In genomic region chr1:100308777-100309176, GRCh38 we compare ENCODE assay signal across 14 cellular contexts. TPM values are rescaled to one million over a fixed set of nuclear protein-coding genes. Genes with fewer than 3 reads are reported as not detected.
DNase-seq lines count a peak whose midpoint lies in the region; ATAC-seq and TF ChIP-seq lines count a peak whose summit lies in the region.
"Had no signal": no experiment of that assay in that cellular context is flagged by ENCODE, and none has a peak within 500 bp of the region (broad histone marks: within the 10 kb centered on the region; RNA-seq: fewer than 3 reads in every experiment).

No MANE protein-coding gene starts in this region.

- peaks cover 5% of the 10 kb centered on the region for H3K4me1 ChIP-seq in GM23248 (ENCODE audit: insufficient read depth)
- H3K4me1 ChIP-seq in PC-3 (ENCODE audit: insufficient read depth, low read length), result no peaks in the 10 kb centered on the region; the same call in 1 of the 2 replicates
- no peaks in the 10 kb centered on the region for H3K4me1 ChIP-seq in right lobe of liver
- H3K4me1 ChIP-seq: BLaER1 had no signal

- H2AFZ ChIP-seq in GM23248, result no peak overlapping the region
- no peak overlapping the region for H2AFZ ChIP-seq in PC-3 (ENCODE audit: low read length)

- peak; percentile 88 for ATAC-seq in PC-3
- no peak for ATAC-seq in right lobe of liver
- no peak for ATAC-seq in Right ventricle myocardium inferior
- no peak for ATAC-seq in HG03457 (IDR thresholded peaks at IDR 0.05; ENCODE audit: unreplicated experiment)
- ATAC-seq in HG03571 (IDR thresholded peaks at IDR 0.05; ENCODE audit: unreplicated experiment), result no peak

- intact Hi-C loops in PC-3 (cut with micrococcal nuclease) (loop anchor here (5.0 kb wide), 1 partner anchor 44 kb away; the partner anchor contains the start of gene CDC14A), right lobe of liver (cut with DNase I) (no loop called here), Right ventricle myocardium inferior (cut with DNase I) (no loop called here)

- H3K9ac ChIP-seq in GM23248, result no peak overlapping the region
- no peak overlapping the region for H3K9ac ChIP-seq in PC-3 (ENCODE audit: low read length)
- H3K9ac ChIP-seq: BLaER1, KMS-11 had no signal

- CTCF ChIA-PET in PC-3 (lab: Charles Lee), result no interaction called here

- peak; percentile 29 for DNase-seq in EL
- peak; percentile 87 for DNase-seq in GM23248
- peak; percentile 55 for DNase-seq in PC-3
- peak; percentile 31 for DNase-seq in fibroblast of peridontal ligament (ENCODE audit: extremely low read depth)
- DNase-seq in right lobe of liver, result no peak
- DNase-seq in Right ventricle myocardium inferior (ENCODE audit: missing footprints), result no peak
- DNase-seq: NCI-H187; NCI-H524 treated with DMSO at 0.1 percent for 48 hours; SHP77; stimulated activated naive CD4-positive, alpha-beta T cell had no signal

- H3K9me2 ChIP-seq in GM23248 (ENCODE audit: insufficient read depth) (no peaks in the 10 kb centered on the region), PC-3 (replicated peaks; ENCODE audit: low read length) (no peaks in the 10 kb centered on the region)

- 14 to 16% methylated on average over 2 of the region's 2 CpGs for WGBS in GM23248 (ENCODE audit: low coverage in 1 of 2, low lambda C conversion rate in 2 of 2, missing lambda C conversion rate in 2 of 2), 2 experiments
- WGBS in right lobe of liver (ENCODE audit: insufficient coverage, low coverage, low lambda C conversion rate, missing lambda C conversion rate), result 54% methylated on average over 2 of the region's 2 CpGs

- H3K27me3 ChIP-seq in GM23248 (replicated peaks; ENCODE audit: insufficient read depth) (no peaks in the 10 kb centered on the region), PC-3 (ENCODE audit: low read length) (no peaks in the 10 kb centered on the region), right lobe of liver (no peaks in the 10 kb centered on the region)
- H3K27me3 ChIP-seq: BLaER1 had no signal

- no peaks in the 10 kb centered on the region for H4K20me1 ChIP-seq in GM23248 (ENCODE audit: insufficient read depth)
- no peaks in the 10 kb centered on the region for H4K20me1 ChIP-seq in PC-3 (ENCODE audit: low read length)
- H4K20me1 ChIP-seq: BLaER1 had no signal

- H3F3A ChIP-seq in GM23248 (ENCODE audit: insufficient read depth) (no peaks in the 10 kb centered on the region), PC-3 (ENCODE audit: low read length, unreplicated experiment) (no peaks in the 10 kb centered on the region)

- no peak overlapping the region for H3K27ac ChIP-seq in GM23248
- no peak overlapping the region for H3K27ac ChIP-seq in PC-3 (ENCODE audit: low read length)
- no peak overlapping the region for H3K27ac ChIP-seq in right lobe of liver
- H3K27ac ChIP-seq: BLaER1, KMS-11 had no signal

- H3K4me3 ChIP-seq in GM23248 (no peak overlapping the region), PC-3 (ENCODE audit: low read length) (no peak overlapping the region), right lobe of liver (no peak overlapping the region)
- H3K4me3 ChIP-seq: BLaER1 had no signal

- no peaks in the 10 kb centered on the region for H3K36me3 ChIP-seq in GM23248 (ENCODE audit: low read depth)
- H3K36me3 ChIP-seq in PC-3 (ENCODE audit: low read depth, low read length), result no peaks in the 10 kb centered on the region
- no peaks in the 10 kb centered on the region for H3K36me3 ChIP-seq in right lobe of liver
- H3K36me3 ChIP-seq: BLaER1 had no signal

- no peak overlapping the region for H3K4me2 ChIP-seq in GM23248 (ENCODE audit: unreplicated experiment)
- H3K4me2 ChIP-seq in PC-3 (ENCODE audit: low read length), result no peak overlapping the region
- H3K4me2 ChIP-seq: BLaER1, KMS-11 had no signal

- TF ChIP-seq POLR2A in right lobe of liver (IDR thresholded peaks at IDR 0.05), result no peak

- no TSS peak for BruUV-seq in PC-3 (replicated peaks; lab: Mats Ljungman, UMichigan)

- POLR2A ChIA-PET in PC-3 (lab: Charles Lee; ENCODE audit: unreplicated experiment), result no interaction called here

- H3K79me2 ChIP-seq in GM23248 (ENCODE audit: insufficient read depth), result no peaks in the 10 kb centered on the region
- H3K79me2 ChIP-seq in PC-3 (ENCODE audit: low read length), result no peaks in the 10 kb centered on the region

- in situ Hi-C loops in GM23248 (cut with MboI), result no loop called here

- TF ChIP-seq CTCF in PC-3 (conservative IDR thresholded peaks at IDR 0.05; ENCODE audit: low read depth, low read length), result no peak
- TF ChIP-seq CTCF in right lobe of liver (IDR thresholded peaks at IDR 0.05), result no peak

- H3K9me3 ChIP-seq in GM23248 (ENCODE audit: low read depth), result no peaks in the 10 kb centered on the region
- no peaks in the 10 kb centered on the region for H3K9me3 ChIP-seq in PC-3 (ENCODE audit: low read length)
- no peaks in the 10 kb centered on the region for H3K9me3 ChIP-seq in right lobe of liver

RNA-seq across cellular contexts. Expression of gene RTCA, which starts 42.8 kb away (rescaled TPM):
- 42.7 and 66.4 TPM in 2 replicates for total RNA-seq in GM23248 (2014; rRNA removed; shearing (Covaris generic))
- 55.1 and 56.7 TPM in 2 replicates for polyA plus RNA-seq in GM23248 (2016; fragmentation: Nextera tagmentation; extraction: Ambion mirVana)
- total RNA-seq in PC-3 (2014; rRNA removed), result 34.4 and 41.7 TPM in 2 replicates
- total RNA-seq in right lobe of liver, result 10 to 100 TPM; 12.5 to 20.1 (median 14.7) TPM
- total RNA-seq in Right ventricle myocardium inferior, result 46.2 TPM

RNA-seq across cellular contexts. Expression of gene CDC14A, which starts 43.5 kb away (rescaled TPM):
- total RNA-seq in GM23248 (2014; rRNA removed; shearing (Covaris generic)), result 1.5 and 5.6 TPM in 2 replicates
- polyA plus RNA-seq in GM23248 (2016; fragmentation: Nextera tagmentation; extraction: Ambion mirVana), result 1.5 and 1.8 TPM in 2 replicates
- total RNA-seq in PC-3 (2014; rRNA removed) (3.4 and 3.7 TPM in 2 replicates), right lobe of liver (1 to 10 TPM; 1.1 to 3.3 (median 1.6) TPM), Right ventricle myocardium inferior (2.7 TPM)

RNA-seq across cellular contexts. Expression of gene DBT, which starts 59.1 kb away (rescaled TPM):
- 4.2 and 5.3 TPM in 2 replicates for total RNA-seq in GM23248 (2014; rRNA removed; shearing (Covaris generic))
- polyA plus RNA-seq in GM23248 (2016; fragmentation: Nextera tagmentation; extraction: Ambion mirVana), result 6.4 and 7.4 TPM in 2 replicates
- total RNA-seq in PC-3 (2014; rRNA removed) (5.1 and 6.1 TPM in 2 replicates), right lobe of liver (10 to 100 TPM in 4 of 6 experiments, 1 to 10 TPM in 2; 5.1 to 32.5 (median 18.2) TPM), Right ventricle myocardium inferior (30.6 TPM)

Comparison
In these comparisons a context has a peak if more than half of its experiments do, and no peak if none do; other contexts are left out.
1. DNase-seq: peak in EL (single experiment), GM23248 (single experiment), PC-3 (single experiment) and fibroblast of peridontal ligament (single experiment); none in right lobe of liver (0 of 3) and Right ventricle myocardium inferior (single experiment).